1 cellular context compared by ENCODE assay signal in the genomic region with DNA sequence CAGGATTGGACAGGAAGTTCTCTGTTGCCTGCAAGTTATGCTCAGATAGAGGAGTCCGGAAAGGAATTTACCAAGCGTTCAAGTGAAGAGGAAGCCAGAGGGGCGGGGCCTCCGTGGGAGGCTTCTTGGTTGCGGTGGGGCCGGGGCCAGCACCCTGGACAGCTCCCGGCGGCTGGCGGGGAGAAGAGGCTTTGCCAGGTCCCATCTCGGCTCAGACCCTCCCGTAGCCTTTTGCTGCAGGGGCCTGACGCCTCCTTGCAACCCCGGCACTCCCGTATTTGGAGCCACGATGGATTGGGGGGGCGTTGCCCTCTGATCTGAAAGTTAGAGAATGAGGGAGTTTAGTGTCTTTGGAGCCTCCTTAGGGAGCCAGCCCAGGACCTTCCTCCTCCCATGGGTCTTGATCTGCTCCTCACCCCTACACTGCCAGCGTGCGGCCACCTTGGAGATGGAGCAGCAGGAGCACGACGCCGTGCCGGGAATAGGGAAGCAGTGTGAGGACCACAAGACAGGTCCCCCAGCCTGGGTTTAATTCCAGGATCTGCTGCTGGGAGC.
TF ChIP-seq lines count a peak whose summit lies in the region.

No MANE protein-coding gene starts in this region.

TF ChIP-seq in HepG2, 621 proteins besides CTCF, POLR2A, EP300 and RAD21 (continued from another document and continues in another):
- TF ChIP-seq HMGXB3 (CRISPR knock-in tag; IDR thresholded peaks at IDR 0.05; ENCODE audit: borderline replicate concordance), result peak; percentile 85; the same call in 1 of the 2 replicates
- no peak for TF ChIP-seq ZC3H13 (CRISPR knock-in tag; IDR thresholded peaks at IDR 0.05)
- no peak for TF ChIP-seq NR2F2 (IDR thresholded peaks at IDR 0.05; ENCODE audit: borderline replicate concordance, low read depth)
- TF ChIP-seq, protein P1, sequence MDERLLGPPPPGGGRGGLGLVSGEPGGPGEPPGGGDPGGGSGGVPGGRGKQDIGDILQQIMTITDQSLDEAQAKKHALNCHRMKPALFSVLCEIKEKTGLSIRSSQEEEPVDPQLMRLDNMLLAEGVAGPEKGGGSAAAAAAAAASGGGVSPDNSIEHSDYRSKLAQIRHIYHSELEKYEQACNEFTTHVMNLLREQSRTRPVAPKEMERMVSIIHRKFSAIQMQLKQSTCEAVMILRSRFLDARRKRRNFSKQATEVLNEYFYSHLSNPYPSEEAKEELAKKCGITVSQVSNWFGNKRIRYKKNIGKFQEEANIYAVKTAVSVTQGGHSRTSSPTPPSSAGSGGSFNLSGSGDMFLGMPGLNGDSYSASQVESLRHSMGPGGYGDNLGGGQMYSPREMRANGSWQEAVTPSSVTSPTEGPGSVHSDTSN (CRISPR knock-in tag; IDR thresholded peaks at IDR 0.05), result no peak
- peak; percentile 71; the same call in 1 of the 2 replicates for TF ChIP-seq KMT2B (CRISPR knock-in tag; IDR thresholded peaks at IDR 0.05)
- no peak for TF ChIP-seq CBX1 (IDR thresholded peaks at IDR 0.05; ENCODE audit: low read depth)
- no peak for TF ChIP-seq POGZ (CRISPR knock-in tag; IDR thresholded peaks at IDR 0.05)
- no peak for TF ChIP-seq ZNF432 (CRISPR knock-in tag; IDR thresholded peaks at IDR 0.05; ENCODE audit: borderline replicate concordance)
- TF ChIP-seq ZSCAN25 (CRISPR knock-in tag; IDR thresholded peaks at IDR 0.05), result no peak
- TF ChIP-seq HMG20A (CRISPR knock-in tag; IDR thresholded peaks at IDR 0.05; ENCODE audit: borderline replicate concordance), result 0 out of 2 replicates have a peak, but pooled peaks have one; percentile 32
- TF ChIP-seq DDIT3 (CRISPR knock-in tag; IDR thresholded peaks at IDR 0.05), result no peak
- TF ChIP-seq ZNF33B (CRISPR knock-in tag; IDR thresholded peaks at IDR 0.05), result no peak
- TF ChIP-seq MLLT10 (CRISPR knock-in tag; IDR thresholded peaks at IDR 0.05), result no peak
- no peak for TF ChIP-seq ZNF670 (CRISPR knock-in tag; IDR thresholded peaks at IDR 0.05; ENCODE audit: borderline replicate concordance)
- no peak for TF ChIP-seq TRIM24 (CRISPR knock-in tag; IDR thresholded peaks at IDR 0.05)
- TF ChIP-seq, protein P2, sequence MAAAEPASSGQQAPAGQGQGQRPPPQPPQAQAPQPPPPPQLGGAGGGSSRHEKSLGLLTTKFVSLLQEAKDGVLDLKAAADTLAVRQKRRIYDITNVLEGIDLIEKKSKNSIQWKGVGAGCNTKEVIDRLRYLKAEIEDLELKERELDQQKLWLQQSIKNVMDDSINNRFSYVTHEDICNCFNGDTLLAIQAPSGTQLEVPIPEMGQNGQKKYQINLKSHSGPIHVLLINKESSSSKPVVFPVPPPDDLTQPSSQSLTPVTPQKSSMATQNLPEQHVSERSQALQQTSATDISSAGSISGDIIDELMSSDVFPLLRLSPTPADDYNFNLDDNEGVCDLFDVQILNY (CRISPR knock-in tag; conservative IDR thresholded peaks at IDR 0.05), result peak; percentile 43; the same call in 1 of the 2 replicates
- no peak for TF ChIP-seq MNT (IDR thresholded peaks at IDR 0.05)
- TF ChIP-seq TEF (CRISPR knock-in tag; IDR thresholded peaks at IDR 0.05), result peak; percentile 81; the same call in 1 of the 2 replicates
- TF ChIP-seq, protein P3, sequence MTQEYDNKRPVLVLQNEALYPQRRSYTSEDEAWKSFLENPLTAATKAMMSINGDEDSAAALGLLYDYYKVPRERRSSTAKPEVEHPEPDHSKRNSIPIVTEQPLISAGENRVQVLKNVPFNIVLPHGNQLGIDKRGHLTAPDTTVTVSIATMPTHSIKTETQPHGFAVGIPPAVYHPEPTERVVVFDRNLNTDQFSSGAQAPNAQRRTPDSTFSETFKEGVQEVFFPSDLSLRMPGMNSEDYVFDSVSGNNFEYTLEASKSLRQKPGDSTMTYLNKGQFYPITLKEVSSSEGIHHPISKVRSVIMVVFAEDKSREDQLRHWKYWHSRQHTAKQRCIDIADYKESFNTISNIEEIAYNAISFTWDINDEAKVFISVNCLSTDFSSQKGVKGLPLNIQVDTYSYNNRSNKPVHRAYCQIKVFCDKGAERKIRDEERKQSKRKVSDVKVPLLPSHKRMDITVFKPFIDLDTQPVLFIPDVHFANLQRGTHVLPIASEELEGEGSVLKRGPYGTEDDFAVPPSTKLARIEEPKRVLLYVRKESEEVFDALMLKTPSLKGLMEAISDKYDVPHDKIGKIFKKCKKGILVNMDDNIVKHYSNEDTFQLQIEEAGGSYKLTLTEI (CRISPR knock-in tag; conservative IDR thresholded peaks at IDR 0.05), result no peak
- TF ChIP-seq RXRB (CRISPR knock-in tag; IDR thresholded peaks at IDR 0.05; ENCODE audit: borderline replicate concordance), result peak; percentile 54; the same call in 1 of the 2 replicates
- TF ChIP-seq SMAD1 (CRISPR knock-in tag; IDR thresholded peaks at IDR 0.05; ENCODE audit: borderline replicate concordance, low read depth), result no peak
- TF ChIP-seq SP140L (CRISPR knock-in tag; IDR thresholded peaks at IDR 0.05; ENCODE audit: borderline replicate concordance), result peak; percentile 92; the same call in 1 of the 2 replicates
- TF ChIP-seq, protein P4, sequence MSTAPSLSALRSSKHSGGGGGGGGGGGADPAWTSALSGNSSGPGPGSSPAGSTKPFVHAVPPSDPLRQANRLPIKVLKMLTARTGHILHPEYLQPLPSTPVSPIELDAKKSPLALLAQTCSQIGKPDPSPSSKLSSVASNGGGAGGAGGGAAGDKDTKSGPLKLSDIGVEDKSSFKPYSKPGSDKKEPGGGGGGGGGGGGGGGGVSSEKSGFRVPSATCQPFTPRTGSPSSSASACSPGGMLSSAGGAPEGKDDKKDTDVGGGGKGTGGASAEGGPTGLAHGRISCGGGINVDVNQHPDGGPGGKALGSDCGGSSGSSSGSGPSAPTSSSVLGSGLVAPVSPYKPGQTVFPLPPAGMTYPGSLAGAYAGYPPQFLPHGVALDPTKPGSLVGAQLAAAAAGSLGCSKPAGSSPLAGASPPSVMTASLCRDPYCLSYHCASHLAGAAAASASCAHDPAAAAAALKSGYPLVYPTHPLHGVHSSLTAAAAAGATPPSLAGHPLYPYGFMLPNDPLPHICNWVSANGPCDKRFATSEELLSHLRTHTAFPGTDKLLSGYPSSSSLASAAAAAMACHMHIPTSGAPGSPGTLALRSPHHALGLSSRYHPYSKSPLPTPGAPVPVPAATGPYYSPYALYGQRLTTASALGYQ (CRISPR knock-in tag; IDR thresholded peaks at IDR 0.05), result 0 out of 2 replicates have a peak, but pooled peaks have one; percentile 34
- TF ChIP-seq NCOA2 (CRISPR knock-in tag; IDR thresholded peaks at IDR 0.05), result peak; percentile 68
- no peak for TF ChIP-seq HNRNPLL (IDR thresholded peaks at IDR 0.05; ENCODE audit: low read depth, low read length, poor library complexity, severe bottlenecking)
- no peak for TF ChIP-seq MAZ (IDR thresholded peaks at IDR 0.05; ENCODE audit: borderline replicate concordance, low read depth, low read length)
- TF ChIP-seq MAZ (CRISPR knock-in tag; IDR thresholded peaks at IDR 0.05; ENCODE audit: low read depth), result peak; percentile 49; the same call in 1 of the 2 replicates
- TF ChIP-seq HIVEP1 (CRISPR knock-in tag; IDR thresholded peaks at IDR 0.05), result no peak
- peak; percentile 71; the same call in 1 of the 2 replicates for TF ChIP-seq RFXAP (CRISPR knock-in tag; IDR thresholded peaks at IDR 0.05; ENCODE audit: borderline replicate concordance)
- no peak for TF ChIP-seq NR1H2 (CRISPR knock-in tag; IDR thresholded peaks at IDR 0.05; ENCODE audit: borderline replicate concordance, low read depth)
- TF ChIP-seq CERS6 (CRISPR knock-in tag; IDR thresholded peaks at IDR 0.05), result no peak
- TF ChIP-seq ZBTB42 (CRISPR knock-in tag; IDR thresholded peaks at IDR 0.05), result 0 out of 2 replicates have a peak, but pooled peaks have one; percentile 70
- TF ChIP-seq ZKSCAN1 (IDR thresholded peaks at IDR 0.05; ENCODE audit: low read length), result no peak
- no peak for TF ChIP-seq ZBTB20 (CRISPR knock-in tag; IDR thresholded peaks at IDR 0.05; ENCODE audit: borderline replicate concordance, low read depth)
- peak; percentile 52; the same call in 1 of the 2 replicates for TF ChIP-seq ZNF768 (CRISPR knock-in tag; IDR thresholded peaks at IDR 0.05)
- peak; percentile 71; the same call in 1 of the 2 replicates for TF ChIP-seq FLYWCH1 (CRISPR knock-in tag; IDR thresholded peaks at IDR 0.05)
- TF ChIP-seq ATF4 (CRISPR knock-in tag; IDR thresholded peaks at IDR 0.05), result peak in 1 of 2 experiments; percentile 37; a peak in 1 of 4 replicates
- TF ChIP-seq, protein P5, sequence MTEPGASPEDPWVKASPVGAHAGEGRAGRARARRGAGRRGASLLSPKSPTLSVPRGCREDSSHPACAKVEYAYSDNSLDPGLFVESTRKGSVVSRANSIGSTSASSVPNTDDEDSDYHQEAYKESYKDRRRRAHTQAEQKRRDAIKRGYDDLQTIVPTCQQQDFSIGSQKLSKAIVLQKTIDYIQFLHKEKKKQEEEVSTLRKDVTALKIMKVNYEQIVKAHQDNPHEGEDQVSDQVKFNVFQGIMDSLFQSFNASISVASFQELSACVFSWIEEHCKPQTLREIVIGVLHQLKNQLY (CRISPR knock-in tag; IDR thresholded peaks at IDR 0.05), result no peak
- peak; percentile 39; the same call in 1 of the 2 replicates for TF ChIP-seq REL (CRISPR knock-in tag; conservative IDR thresholded peaks at IDR 0.05)
- no peak for TF ChIP-seq HINFP (CRISPR knock-in tag; IDR thresholded peaks at IDR 0.05; ENCODE audit: low read depth)
- TF ChIP-seq SMYD3 (CRISPR knock-in tag; IDR thresholded peaks at IDR 0.05), result no peak
- no peak for TF ChIP-seq ZNF282 (IDR thresholded peaks at IDR 0.05; ENCODE audit: partially characterized antibody)
- TF ChIP-seq ZEB1 (IDR thresholded peaks at IDR 0.05; ENCODE audit: insufficient replicate concordance, low read depth), result no peak
